ENCODE assay signal across 8 cellular contexts in genomic region chr10:119687192-119688032, GRCh38. TPM values are rescaled to one million over a fixed set of nuclear protein-coding genes. Genes with fewer than 3 reads are reported as not detected.
DNase-seq lines count a peak whose midpoint lies in the region; ATAC-seq, FAIRE-seq and TF ChIP-seq lines count a peak whose summit lies in the region.

No MANE protein-coding gene starts in this region.

- intact Hi-C loops in CD14-positive monocyte (cut with micrococcal nuclease): loop anchor here (5.0 to 10.0 kb wide), 3 partner anchors 35 to 170 kb away; partner anchors contain the start of gene BAG3 (in 1 of the 2)

- no peak for FAIRE-seq in GM19239 (lab: Jason Lieb, UNC)

- no peaks in the 10 kb centered on the region for H3K9me3 Mint-ChIP-seq in CD14-positive monocyte
- no peaks in the 10 kb centered on the region for H3K9me3 Mint-ChIP-seq in natural killer cell treated with Interleukin-12 subunit alpha and Interleukin-12 subunit beta and Interleukin-15 and Interleukin-18, amount 100 ng/mL, for 72 hours

- no peak for ATAC-seq in natural killer cell treated with Interleukin-12 subunit alpha and Interleukin-12 subunit beta and Interleukin-15 and Interleukin-18, amount 100 ng/mL, for 72 hours

- H3K27ac Mint-ChIP-seq in CD14-positive monocyte: peak overlapping the region in 4 of 7 donors; percentile 40 to 79 (median 60)
- H3K27ac Mint-ChIP-seq in natural killer cell treated with Interleukin-12 subunit alpha and Interleukin-12 subunit beta and Interleukin-15 and Interleukin-18, amount 100 ng/mL, for 72 hours: peak overlapping the region; percentile 45 to 84

- H3K27me3 Mint-ChIP-seq in CD14-positive monocyte (ENCODE audit: low read depth in 3 of 3): peaks cover 3 to 7% (median 7%) of the 10 kb centered on the region in 3 donors
- no peaks in the 10 kb centered on the region for H3K27me3 Mint-ChIP-seq in natural killer cell treated with Interleukin-12 subunit alpha and Interleukin-12 subunit beta and Interleukin-15 and Interleukin-18, amount 100 ng/mL, for 72 hours

- TF ChIP-seq CTCF in CD14-positive monocyte (IDR thresholded peaks at IDR 0.05): no peak

- peaks cover 20% of the 10 kb centered on the region for H3K4me1 Mint-ChIP-seq in CD14-positive monocyte
- H3K4me1 Mint-ChIP-seq in natural killer cell treated with Interleukin-12 subunit alpha and Interleukin-12 subunit beta and Interleukin-15 and Interleukin-18, amount 100 ng/mL, for 72 hours (ENCODE audit: low read depth in 2 of 2): peaks cover 25 to 34% of the 10 kb centered on the region in 2 donors

- no peak for DNase-seq in CD14-positive monocyte (ENCODE audit: low spot score)
- peak; percentile 64 for DNase-seq in NCI-H2227 (lab: John Stamatoyannopoulos, UW; ENCODE audit: unreplicated experiment)
- peak; percentile 62 for DNase-seq in dermis blood vessel endothelial cell
- DNase-seq in natural killer cell treated with Interleukin-12 subunit alpha and Interleukin-12 subunit beta and Interleukin-15 and Interleukin-18, amount 100 ng/mL, for 72 hours (ENCODE audit: low spot score): no peak
- DNase-seq in kidney tubule cell (ENCODE audit: low spot score): no peak
- DNase-seq in NCI-H526 (lab: John Stamatoyannopoulos, UW): no peak
- no peak for DNase-seq in GM19239 (ENCODE audit: insufficient read length, low spot score)
- DNase-seq in NCI-H1694 treated with DMSO at 0.1 percent for 48 hours (lab: John Stamatoyannopoulos, UW): no peak

- no peaks in the 10 kb centered on the region for H3K36me3 Mint-ChIP-seq in CD14-positive monocyte
- H3K36me3 Mint-ChIP-seq in natural killer cell treated with Interleukin-12 subunit alpha and Interleukin-12 subunit beta and Interleukin-15 and Interleukin-18, amount 100 ng/mL, for 72 hours: no peaks in the 10 kb centered on the region

- H3K4me3 Mint-ChIP-seq in CD14-positive monocyte: peak overlapping the region; percentile 73 to 84
- peak overlapping the region; percentile 59 for H3K4me3 Mint-ChIP-seq in natural killer cell treated with Interleukin-12 subunit alpha and Interleukin-12 subunit beta and Interleukin-15 and Interleukin-18, amount 100 ng/mL, for 72 hours

RNA-seq across cellular contexts. Expression of gene BAG3, which starts 36.2 kb away (rescaled TPM):
- 1 to 10 TPM; 1.0 to 2.8 TPM for polyA plus RNA-seq in CD14-positive monocyte
- 7.5 and 15.5 TPM in 2 replicates for total RNA-seq in dermis blood vessel endothelial cell
- 10 to 100 TPM; 10.5 to 12.7 TPM for total RNA-seq in natural killer cell treated with Interleukin-12 subunit alpha and Interleukin-12 subunit beta and Interleukin-15 and Interleukin-18, amount 100 ng/mL, for 72 hours

RNA-seq across cellular contexts. Expression of gene INPP5F, which starts 38.4 kb away (rescaled TPM):
- 1 to 10 TPM; 5.1 to 6.9 TPM for polyA plus RNA-seq in CD14-positive monocyte
- total RNA-seq in dermis blood vessel endothelial cell: 12.9 and 20.8 TPM in 2 replicates
- total RNA-seq in natural killer cell treated with Interleukin-12 subunit alpha and Interleukin-12 subunit beta and Interleukin-15 and Interleukin-18, amount 100 ng/mL, for 72 hours: 10 to 100 TPM in 1 of 2 donors, 1 to 10 TPM in 1; 6.7 to 15.4 TPM

Comparison
In these comparisons a context has a peak if more than half of its experiments do, and no peak if none do; other contexts are left out.
1. DNase-seq: peak in NCI-H2227 (single experiment) and dermis blood vessel endothelial cell (single experiment); none in CD14-positive monocyte (single experiment), natural killer cell treated with Interleukin-12 subunit alpha and Interleukin-12 subunit beta and Interleukin-15 and Interleukin-18, amount 100 ng/mL, for 72 hours (single experiment), kidney tubule cell (single experiment), NCI-H526 (0 of 2), GM19239 (single experiment) and NCI-H1694 treated with DMSO at 0.1 percent for 48 hours (single experiment).